8 cellular contexts compared by ENCODE assay signal in genomic region chr3:71784914-71785593, GRCh38. TPM values are rescaled to one million over a fixed set of nuclear protein-coding genes. Genes with fewer than 3 reads are reported as not detected.
A peak's percentile ranks its signal among the peaks of the same experiment; 100 is the strongest.
DNase-seq lines count a peak whose midpoint lies in the region; ATAC-seq and TF ChIP-seq lines count a peak whose summit lies in the region.

A gene with protein sequence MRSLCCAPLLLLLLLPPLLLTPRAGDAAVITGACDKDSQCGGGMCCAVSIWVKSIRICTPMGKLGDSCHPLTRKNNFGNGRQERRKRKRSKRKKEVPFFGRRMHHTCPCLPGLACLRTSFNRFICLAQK (minus strand): TSS chr3:71785148. CDS start chr3:71785052, 96 bp downstream.

- DNase-seq in CD8-positive, alpha-beta memory T cell, result peak; percentile 8 to 52 (median 8)
- DNase-seq in NCI-H69 (lab: John Stamatoyannopoulos, UW), result peak; percentile 54
- DNase-seq in activated naive CD8-positive, alpha-beta T cell treated with anti-CD3 and anti-CD28 coated beads, Interleukin-2, amount 50 U/mL, for 24 hours, result peak; percentile 35
- DNase-seq in suprapubic skin (ENCODE audit: low spot score in 2 of 2), result no peak

- peaks cover 8% of the 10 kb centered on the region for H3K4me1 ChIP-seq in CD8-positive, alpha-beta memory T cell (ENCODE audit: insufficient read depth, low read length)
- H3K4me1 ChIP-seq in mesodermal cell (ENCODE audit: control insufficient read depth, insufficient read depth, low read length, poor library complexity, severe bottlenecking), result no peaks in the 10 kb centered on the region
- H3K4me1 ChIP-seq in suprapubic skin, result peaks cover 25% of the 10 kb centered on the region

- POLR2A ChIA-PET in CD8-positive, alpha-beta memory T cell (lab: Charles Lee), result no interaction called here

- no peaks in the 10 kb centered on the region for H3K9me3 ChIP-seq in CD8-positive, alpha-beta memory T cell (ENCODE audit: low read length)
- H3K9me3 ChIP-seq in mesodermal cell (ENCODE audit: control insufficient read depth, low read length), result no peaks in the 10 kb centered on the region
- no peaks in the 10 kb centered on the region for H3K9me3 ChIP-seq in suprapubic skin

- peaks cover 17 to 26% (median 24%) of the 10 kb centered on the region in 3 donors for H3K4me1 Mint-ChIP-seq in CD8-positive, alpha-beta memory T cell
- H3K4me1 Mint-ChIP-seq in activated naive CD8-positive, alpha-beta T cell treated with anti-CD3 and anti-CD28 coated beads, Interleukin-2, amount 50 U/mL, for 24 hours, result peaks cover 13% of the 10 kb centered on the region

- H3K27ac ChIP-seq in CD8-positive, alpha-beta memory T cell (ENCODE audit: low read depth, low read length), result no peak within 1 kb of the TSS
- no peak within 1 kb of the TSS for H3K27ac ChIP-seq in mesodermal cell (ENCODE audit: low read depth, low read length, severe bottlenecking)
- H3K27ac ChIP-seq in suprapubic skin, result no peak within 1 kb of the TSS

- TF ChIP-seq EP300 in suprapubic skin (IDR thresholded peaks at IDR 0.05), result no peak

- H3K36me3 ChIP-seq in CD8-positive, alpha-beta memory T cell (ENCODE audit: insufficient read depth, low read length), result no peaks in the 10 kb centered on the region
- no peaks in the 10 kb centered on the region for H3K36me3 ChIP-seq in mesodermal cell (ENCODE audit: control insufficient read depth, insufficient read depth, low read length)
- H3K36me3 ChIP-seq in suprapubic skin, result no peaks in the 10 kb centered on the region

- peak; percentile 74 for ATAC-seq in activated naive CD8-positive, alpha-beta T cell treated with anti-CD3 and anti-CD28 coated beads, Interleukin-2, amount 50 U/mL, for 24 hours
- ATAC-seq in GM18867 (IDR thresholded peaks at IDR 0.05; ENCODE audit: unreplicated experiment), result no peak
- no peak for ATAC-seq in GM21529 (IDR thresholded peaks at IDR 0.05; ENCODE audit: unreplicated experiment)
- ATAC-seq in GM18519 (IDR thresholded peaks at IDR 0.05; ENCODE audit: low FRiP score, unreplicated experiment), result no peak

- peak within 1 kb of the TSS; percentile 68 to 91 (median 79) for H3K4me3 Mint-ChIP-seq in CD8-positive, alpha-beta memory T cell
- peak within 1 kb of the TSS; percentile 79 for H3K4me3 Mint-ChIP-seq in activated naive CD8-positive, alpha-beta T cell treated with anti-CD3 and anti-CD28 coated beads, Interleukin-2, amount 50 U/mL, for 24 hours

- no peaks in the 10 kb centered on the region for H3K9me3 Mint-ChIP-seq in CD8-positive, alpha-beta memory T cell
- no peaks in the 10 kb centered on the region for H3K9me3 Mint-ChIP-seq in activated naive CD8-positive, alpha-beta T cell treated with anti-CD3 and anti-CD28 coated beads, Interleukin-2, amount 50 U/mL, for 24 hours

- H3K27ac Mint-ChIP-seq in CD8-positive, alpha-beta memory T cell, result peak within 1 kb of the TSS in 3 of 8 donors; percentile 32 to 66 (median 61)
- H3K27ac Mint-ChIP-seq in activated naive CD8-positive, alpha-beta T cell treated with anti-CD3 and anti-CD28 coated beads, Interleukin-2, amount 50 U/mL, for 24 hours, result peak within 1 kb of the TSS; percentile 44

- no peak for TF ChIP-seq CTCF in suprapubic skin (IDR thresholded peaks at IDR 0.05)

- peaks cover 43 to 63% of the 10 kb centered on the region in 2 donors for H3K27me3 Mint-ChIP-seq in CD8-positive, alpha-beta memory T cell
- H3K27me3 Mint-ChIP-seq in activated naive CD8-positive, alpha-beta T cell treated with anti-CD3 and anti-CD28 coated beads, Interleukin-2, amount 50 U/mL, for 24 hours, result peaks cover 57% of the 10 kb centered on the region

- no peaks in the 10 kb centered on the region for H3K36me3 Mint-ChIP-seq in CD8-positive, alpha-beta memory T cell
- H3K36me3 Mint-ChIP-seq in activated naive CD8-positive, alpha-beta T cell treated with anti-CD3 and anti-CD28 coated beads, Interleukin-2, amount 50 U/mL, for 24 hours (ENCODE audit: low read depth), result no peaks in the 10 kb centered on the region

- peaks cover 46% of the 10 kb centered on the region for H3K27me3 ChIP-seq in CD8-positive, alpha-beta memory T cell (ENCODE audit: insufficient read depth, low read length, poor library complexity, severe bottlenecking)
- H3K27me3 ChIP-seq in suprapubic skin, result peaks cover 64% of the 10 kb centered on the region

- H3K4me3 ChIP-seq in CD8-positive, alpha-beta memory T cell (ENCODE audit: low read length), result no peak within 1 kb of the TSS
- H3K4me3 ChIP-seq in mesodermal cell (ENCODE audit: extremely low read depth, insufficient read depth, low read length, poor library complexity, severe bottlenecking) (peak within 1 kb of the TSS; percentile 27), suprapubic skin (peak within 1 kb of the TSS; percentile 52)

- no peak for TF ChIP-seq POLR2A in suprapubic skin (IDR thresholded peaks at IDR 0.05)

- 1% methylated on average over 50 to 92 of the region's 94 CpGs for WGBS in mesodermal cell (ENCODE audit: insufficient coverage in 2 of 2), 2 experiments
- no CpG with 5 or more reads among the region's 94 CpGs for WGBS in suprapubic skin

- CTCF ChIA-PET in CD8-positive, alpha-beta memory T cell (lab: Charles Lee), result no interaction called here

RNA-seq across cellular contexts. Expression of the gene that starts here (rescaled TPM):
- total RNA-seq in CD8-positive, alpha-beta memory T cell, result under 1 TPM; 0.28 to 0.33 TPM
- 1.4 TPM for polyA plus RNA-seq in CD8-positive, alpha-beta memory T cell
- polyA plus RNA-seq in mesodermal cell (2013, experiment 1 of 2), result not detected
- polyA plus RNA-seq in mesodermal cell (2013, experiment 2 of 2), result not detected
- not detected for total RNA-seq in suprapubic skin

Comparison
In these comparisons a context has a peak if more than half of its experiments do, and no peak if none do; other contexts are left out.
1. DNase-seq: peak in CD8-positive, alpha-beta memory T cell (5 of 5), NCI-H69 (single experiment) and activated naive CD8-positive, alpha-beta T cell treated with anti-CD3 and anti-CD28 coated beads, Interleukin-2, amount 50 U/mL, for 24 hours (single experiment); none in suprapubic skin (0 of 2).